ENCODE assay signal across 30 cellular contexts in the genomic region with DNA sequence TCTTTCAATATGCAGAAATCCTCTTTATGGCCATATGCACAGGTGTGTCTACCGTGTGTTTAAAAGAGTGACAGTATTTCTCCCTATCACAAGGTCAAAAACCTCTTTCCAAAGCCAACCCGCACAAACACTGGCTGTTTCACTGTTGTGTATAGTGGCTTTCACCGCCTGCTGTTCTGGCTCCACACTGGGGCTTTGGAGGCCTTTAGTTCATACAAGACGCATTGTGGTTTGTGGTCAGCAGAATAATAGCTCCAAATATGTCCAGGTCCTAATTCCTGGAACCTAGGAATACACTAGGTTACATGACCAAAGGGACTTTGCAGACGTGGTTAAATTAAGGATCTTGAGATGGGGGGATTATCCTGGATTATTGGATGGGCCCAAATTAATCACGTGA. TPM values are rescaled to one million over a fixed set of nuclear protein-coding genes. Genes with fewer than 3 reads are reported as not detected.
"Had no signal": no experiment of that assay in that cellular context is flagged by ENCODE, and none has a peak within 500 bp of the region (broad histone marks: within the 10 kb centered on the region; RNA-seq: fewer than 3 reads in every experiment).

No MANE protein-coding gene starts in this region.

- H3K4me1 ChIP-seq: breast epithelium, gastroesophageal sphincter, neural progenitor cell, parathyroid adenoma, right atrium auricular region, tibial nerve had no signal

- H3K9me3 ChIP-seq: breast epithelium, gastroesophageal sphincter, right atrium auricular region, tibial nerve had no signal

- H2AFZ ChIP-seq: neural progenitor cell, parathyroid adenoma had no signal

- H3K27ac ChIP-seq: breast epithelium, dorsolateral prefrontal cortex, gastroesophageal sphincter, neural progenitor cell, parathyroid adenoma, right atrium auricular region, tibial nerve had no signal

- ATAC-seq: activated CD8-positive, alpha-beta memory T cell treated with anti-CD3 and anti-CD28 coated beads, Interleukin-2, amount 10 ng/mL, durations not matched to agents 7 days and 5 days; activated CD8-positive, alpha-beta T cell treated with anti-CD3 and anti-CD28 coated beads, Interleukin-2, amount 10 ng/mL, durations not matched to agents 7 days and 5 days; effector memory CD8-positive, alpha-beta T cell; gastroesophageal sphincter; left colon; natural killer cell; stimulated activated naive B cell treated with anti-CD40 and anti-IgM and Interleukin-4, amounts not matched to agents 10 μg/mL and 1 μg/mL and 100 μg/mL, for 72 hours had no signal

- H3K79me2 ChIP-seq: parathyroid adenoma had no signal

- H3K27me3 ChIP-seq: gastroesophageal sphincter, neural progenitor cell, right atrium auricular region, tibial nerve had no signal

- H3K4me2 ChIP-seq: neural progenitor cell had no signal

- H3K4me3 ChIP-seq: breast epithelium, dorsolateral prefrontal cortex, gastroesophageal sphincter, neural progenitor cell, right atrium auricular region, tibial nerve had no signal

- DNase-seq: activated B cell treated with CpG ODN at 0.5 μM for 24 hours; activated CD8-positive, alpha-beta memory T cell treated with anti-CD3 and anti-CD28 coated beads, Interleukin-2, amount 10 ng/mL, durations not matched to agents 7 days and 5 days; activated CD8-positive, alpha-beta T cell treated with anti-CD3 and anti-CD28 coated beads, Interleukin-2, amount 10 ng/mL, durations not matched to agents 7 days and 5 days; activated T-cell treated with anti-CD3 and anti-CD28 coated beads, Interleukin-2, amount 50 U/mL, for 48 hours; aorta; dorsolateral prefrontal cortex; effector memory CD8-positive, alpha-beta T cell; erythroblast; head of caudate nucleus; hippocampal formation; left colon; natural killer cell; occipital lobe; stimulated activated CD4-positive, alpha-beta T cell treated with anti-CD3 and anti-CD28 coated beads, Interleukin-15, amount 100 ng/mL, for 24 hours; stimulated activated CD4-positive, alpha-beta T cell treated with anti-CD3 and anti-CD28 coated beads, Interleukin-2, amount 100 ng/mL, for 24 hours; stimulated activated naive B cell treated with anti-CD40 and anti-IgM and Interleukin-4, amounts not matched to agents 10 μg/mL and 1 μg/mL and 100 μg/mL, for 72 hours; T-helper 1 cell had no signal

- H3K36me3 ChIP-seq: breast epithelium, gastroesophageal sphincter, neural progenitor cell, right atrium auricular region, tibial nerve had no signal

- H3K9ac ChIP-seq: neural progenitor cell, parathyroid adenoma had no signal

RNA-seq across cellular contexts. Expression of a gene that starts 40.7 kb away (rescaled TPM):
- total RNA-seq: activated B cell treated with CpG ODN at 0.5 μM for 24 hours; activated CD8-positive, alpha-beta memory T cell treated with anti-CD3 and anti-CD28 coated beads, Interleukin-2, amount 10 ng/mL, durations not matched to agents 7 days and 5 days; activated CD8-positive, alpha-beta T cell treated with anti-CD3 and anti-CD28 coated beads, Interleukin-2, amount 10 ng/mL, durations not matched to agents 7 days and 5 days; activated T-helper 2 cell treated with anti-CD3 and anti-CD28 coated beads, Interferon-gamma antibody, Interleukin-2, Interleukin-4, amounts not matched to agents 10 μg/mL and 5 μg/mL and 100 μg/mL, durations not matched to agents 14 hours and 24 hours and 36 hours; aorta; breast epithelium; dorsolateral prefrontal cortex; fibroblast of villous mesenchyme; gastroesophageal sphincter; left colon; natural killer cell; occipital lobe; pulmonary artery endothelial cell; right atrium auricular region; temporal lobe; tibial nerve; ureter had no signal
- polyA plus RNA-seq: aorta, keratinocyte, liver had no signal
